In the genomic region with DNA sequence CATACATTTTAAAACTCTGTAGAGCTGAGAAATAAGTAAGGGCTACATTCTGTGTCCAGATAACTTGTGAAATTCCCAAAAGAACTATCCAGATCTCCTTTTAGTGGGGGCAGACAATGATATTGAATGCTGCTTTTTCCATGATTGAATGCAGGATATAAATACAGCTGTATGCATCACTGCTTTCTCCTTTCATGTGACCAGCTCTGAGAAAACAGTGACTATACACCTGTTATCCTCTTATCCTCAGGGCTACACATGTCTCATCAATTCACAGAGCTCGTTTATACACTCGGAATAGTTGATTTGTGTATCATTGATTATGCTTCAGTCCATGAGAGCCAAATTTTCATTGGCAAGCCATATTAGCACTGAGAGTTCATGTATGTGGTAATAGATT, we compare ENCODE assay signal across 8 cellular contexts.
"Had no signal": no experiment of that assay in that cellular context is flagged by ENCODE, and none has a peak within 500 bp of the region (broad histone marks: within the 10 kb centered on the region; RNA-seq: fewer than 3 reads in every experiment).

No MANE protein-coding gene starts in this region.

- H3K4me3 ChIP-seq: GM23248 had no signal

- H3K9ac ChIP-seq: GM23248 had no signal

- ATAC-seq: HepG2 had no signal

- DNase-seq: GM23248, GOT3, H9, HCEC 1CT, KBM-7 had no signal

- H2AFZ ChIP-seq: GM23248 had no signal

- H3K27ac ChIP-seq: GM23248, HL-60 had no signal

- FAIRE-seq: H54, HepG2 had no signal
